ENCODE assay signal across 9 cellular contexts in genomic region chr3:151379083-151379734, GRCh38. TPM values are rescaled to one million over a fixed set of nuclear protein-coding genes. Genes with fewer than 3 reads are reported as not detected.
DNase-seq lines count a peak whose midpoint lies in the region; ATAC-seq, FAIRE-seq and TF ChIP-seq lines count a peak whose summit lies in the region.
"Had no signal": no experiment of that assay in that cellular context is flagged by ENCODE, and none has a peak within 500 bp of the region (broad histone marks: within the 10 kb centered on the region; RNA-seq: fewer than 3 reads in every experiment).

No MANE protein-coding gene starts in this region.

- no peaks in the 10 kb centered on the region for H3K27me3 ChIP-seq in endothelial cell of umbilical vein (ENCODE audit: control insufficient read depth in 2 of 2, insufficient read depth in 2 of 2, low read length in 2 of 2)
- H3K27me3 ChIP-seq: SJSA1 had no signal

- no peak overlapping the region for H3K4me2 ChIP-seq in endothelial cell of umbilical vein (ENCODE audit: insufficient read depth, low read length)

- ATAC-seq in GM21526 (IDR thresholded peaks at IDR 0.05; ENCODE audit: low FRiP score, unreplicated experiment) (peak; percentile 45), HG03457 (IDR thresholded peaks at IDR 0.05; ENCODE audit: unreplicated experiment) (no peak), GM18858 (IDR thresholded peaks at IDR 0.05; ENCODE audit: unreplicated experiment) (no peak)

- no peak overlapping the region for H2AFZ ChIP-seq in endothelial cell of umbilical vein (ENCODE audit: low read depth, low read length)

- dilution Hi-C loops in endothelial cell of umbilical vein (cut with MboI; ENCODE audit: extremely low pct_ligation_motif_present, low sequenced_read_pairs), result no loop called here

- CTCF ChIA-PET in endothelial cell of umbilical vein (lab: Charles Lee), result interaction anchor here (0.6 to 1.3 kb wide), 16 partner anchors 8 to 1195 kb away, joined by 3 to 9 read pairs (median 4); partner anchors contain the start of gene P2RY13

- FAIRE-seq in endothelial cell of umbilical vein (lab: Jason Lieb, UNC), result no peak

- H3K27ac ChIP-seq in endothelial cell of umbilical vein (ENCODE audit: insufficient read depth, low read depth, low read length), result no peak overlapping the region
- H3K27ac ChIP-seq: SJSA1 had no signal

- no TSS peak for BruUV-seq in endothelial cell of umbilical vein (replicated peaks; lab: Mats Ljungman, UMichigan)

- H3K36me3 ChIP-seq in endothelial cell of umbilical vein (ENCODE audit: control insufficient read depth in 2 of 2, extremely low read depth in 1 of 2, insufficient read depth in 2 of 2, low read length in 2 of 2), result no peaks in the 10 kb centered on the region
- H3K36me3 ChIP-seq: SJSA1 had no signal

- no peaks in the 10 kb centered on the region for H3K4me1 ChIP-seq in endothelial cell of umbilical vein (ENCODE audit: control insufficient read depth, extremely low read depth, insufficient read depth, low read length)
- H3K4me1 ChIP-seq: SJSA1 had no signal

- DNase-seq in DMS 273 treated with DMSO at 0.1 percent for 48 hours (lab: John Stamatoyannopoulos, UW) (peak; percentile 34), NCI-H82 (lab: John Stamatoyannopoulos, UW) (peak; percentile 67), endothelial cell of umbilical vein (ENCODE audit: low read depth, low spot score) (peak; percentile 10), posterior vena cava (ENCODE audit: low spot score) (peak; percentile 73), T-helper 2 cell (no peak)

- POLR2A ChIA-PET in endothelial cell of umbilical vein (lab: Charles Lee), result no interaction called here

- intact Hi-C loops in endothelial cell of umbilical vein (cut with micrococcal nuclease), result loop anchor here (1.0 kb wide), 2 partner anchors 460 to 539 kb away; no protein-coding TSS in a partner anchor
- intact Hi-C loops in posterior vena cava (cut with DNase I), result no loop called here

- H4K20me1 ChIP-seq in endothelial cell of umbilical vein (replicated peaks; ENCODE audit: control insufficient read depth, extremely low read depth, insufficient read depth, low read length), result no peaks in the 10 kb centered on the region

- no peaks in the 10 kb centered on the region for H3K9me3 ChIP-seq in endothelial cell of umbilical vein (replicated peaks; ENCODE audit: control insufficient read depth, insufficient read depth, low read length)
- H3K9me3 ChIP-seq: SJSA1 had no signal

- no peak for TF ChIP-seq POLR2A in endothelial cell of umbilical vein (IDR thresholded peaks at IDR 0.05; ENCODE audit: low read depth, low read length)

- H3K9ac ChIP-seq in endothelial cell of umbilical vein (replicated peaks; ENCODE audit: extremely low read depth, insufficient read depth, low read length), result no peak overlapping the region

- H3K4me3 ChIP-seq in endothelial cell of umbilical vein (replicated peaks in 1 of 3; ENCODE audit: insufficient read depth in 1 of 3, low read depth in 1 of 3, low read length in 3 of 3), result no peak overlapping the region
- H3K4me3 ChIP-seq: SJSA1 had no signal

- no peaks in the 10 kb centered on the region for H3K9me1 ChIP-seq in endothelial cell of umbilical vein (replicated peaks; ENCODE audit: control insufficient read depth, extremely low read depth, insufficient read depth, low read length)

- peak; percentile 48 to 67 for TF ChIP-seq CTCF in endothelial cell of umbilical vein (IDR thresholded peaks at IDR 0.05; ENCODE audit: extremely low read depth in 1 of 2, insufficient read depth in 1 of 2, low read depth in 1 of 2, low read length in 2 of 2)

- no peaks in the 10 kb centered on the region for H3K79me2 ChIP-seq in endothelial cell of umbilical vein (ENCODE audit: control insufficient read depth, insufficient read depth, low read length)

TF ChIP-seq in endothelial cell of umbilical vein, 7 proteins besides CTCF, POLR2A, EP300 and RAD21:
- no peak for TF ChIP-seq FOS (IDR thresholded peaks at IDR 0.05; ENCODE audit: borderline replicate concordance, insufficient read depth, low read length)
- TF ChIP-seq GATA2 (IDR thresholded peaks at IDR 0.05; ENCODE audit: insufficient read depth, insufficient read length, low read depth, low read length), result no peak
- no peak for TF ChIP-seq MYC (IDR thresholded peaks at IDR 0.05; ENCODE audit: low read depth, low read length)
- no peak for TF ChIP-seq POLR2AphosphoS5 (IDR thresholded peaks at IDR 0.05; ENCODE audit: insufficient read depth, low read depth, low read length)
- TF ChIP-seq EZH2 (IDR thresholded peaks at IDR 0.05; ENCODE audit: borderline replicate concordance, low read depth, low read length, severe bottlenecking), result no peak
- no peak for TF ChIP-seq JUN (IDR thresholded peaks at IDR 0.05; ENCODE audit: borderline replicate concordance, insufficient read depth, insufficient read length, low read depth)
- TF ChIP-seq MAX (IDR thresholded peaks at IDR 0.05; ENCODE audit: insufficient read depth, insufficient read length), result no peak

RNA-seq across cellular contexts. Expression of gene P2RY12, which starts 5.3 kb away (rescaled TPM):
- total RNA-seq in endothelial cell of umbilical vein (not detected in 2 replicates), posterior vena cava (1 to 10 TPM; 3.1 to 3.7 TPM)
- not detected in 2 replicates for polyA plus RNA-seq in endothelial cell of umbilical vein
- not detected in 2 replicates for polyA plus RNA-seq in endothelial cell of umbilical vein (2011; cell fraction: cytosol; rRNA removed)
- polyA plus RNA-seq in endothelial cell of umbilical vein (2011; cell fraction: nucleus; rRNA removed), result not detected in 2 replicates
- not detected in 2 replicates for polyA plus RNA-seq in endothelial cell of umbilical vein (2012)
- not detected in 2 replicates for polyA minus RNA-seq in endothelial cell of umbilical vein
- polyA minus RNA-seq in endothelial cell of umbilical vein (2011; cell fraction: cytosol; rRNA and poly(A)+ RNA removed), result not detected
- polyA minus RNA-seq in endothelial cell of umbilical vein (2011; cell fraction: nucleus; rRNA and poly(A)+ RNA removed), result not detected in 2 replicates
- total RNA-seq: SJSA1 had no signal

RNA-seq across cellular contexts. Expression of gene P2RY13, which starts 49.9 kb away (rescaled TPM):
- not detected in 2 replicates for total RNA-seq in endothelial cell of umbilical vein
- polyA plus RNA-seq in endothelial cell of umbilical vein, result not detected in 2 replicates
- not detected in 2 replicates for polyA plus RNA-seq in endothelial cell of umbilical vein (2011; cell fraction: cytosol; rRNA removed)
- not detected in 2 replicates for polyA plus RNA-seq in endothelial cell of umbilical vein (2011; cell fraction: nucleus; rRNA removed)
- polyA plus RNA-seq in endothelial cell of umbilical vein (2012), result not detected in 2 replicates
- polyA minus RNA-seq in endothelial cell of umbilical vein, result not detected in 2 replicates
- not detected for polyA minus RNA-seq in endothelial cell of umbilical vein (2011; cell fraction: cytosol; rRNA and poly(A)+ RNA removed)
- not detected in 2 replicates for polyA minus RNA-seq in endothelial cell of umbilical vein (2011; cell fraction: nucleus; rRNA and poly(A)+ RNA removed)
- total RNA-seq in posterior vena cava, result 1 to 10 TPM; 1.4 to 2.7 TPM
- total RNA-seq: SJSA1 had no signal

Comparison
In these comparisons a context has a peak if more than half of its experiments do, and no peak if none do; other contexts are left out.
1. DNase-seq: peak in DMS 273 treated with DMSO at 0.1 percent for 48 hours (single experiment), NCI-H82 (single experiment), endothelial cell of umbilical vein (single experiment) and posterior vena cava (single experiment); none in T-helper 2 cell (0 of 5).